8 cellular contexts compared by ENCODE assay signal in genomic region chr5:177085985-177086917, GRCh38. TPM values are rescaled to one million over a fixed set of nuclear protein-coding genes. Genes with fewer than 3 reads are reported as not detected.
DNase-seq lines count a peak whose midpoint lies in the region; ATAC-seq lines count a peak whose summit lies in the region.

Gene FGFR4, plus strand, starts transcription at chr5:177086915. Its CDS starts 2,688 bp downstream, at chr5:177089603.

- DNase-seq in NCI-H524 (lab: John Stamatoyannopoulos, UW) (peak; percentile 4 to 37), NCI-H524 treated with DMSO at 0.1 percent for 48 hours (lab: John Stamatoyannopoulos, UW) (no peak), NCI-H774 (lab: John Stamatoyannopoulos, UW) (peak; percentile 77), activated T-cell treated with anti-CD3 and anti-CD28 coated beads for 24 hours (ENCODE audit: low read depth) (peak; percentile 36), fibroblast of gingiva (ENCODE audit: low read depth) (peak; percentile 46)

- H3K4me1 ChIP-seq in neuron (ENCODE audit: insufficient read depth, low read length) (no peaks in the 10 kb centered on the region), thymus (ENCODE audit: control insufficient read depth, insufficient read depth, low read length) (peaks cover 10% of the 10 kb centered on the region)

- peaks cover 51% of the 10 kb centered on the region for H3K27me3 ChIP-seq in neuron (ENCODE audit: insufficient read depth, low read length)
- H3K27me3 ChIP-seq in thymus (ENCODE audit: control insufficient read depth, insufficient read depth): peaks cover 9% of the 10 kb centered on the region

- ATAC-seq in HG02973 (IDR thresholded peaks at IDR 0.05; ENCODE audit: unreplicated experiment): peak; percentile 38

- H3K9me3 ChIP-seq in neuron (ENCODE audit: low read length): no peaks in the 10 kb centered on the region
- no peaks in the 10 kb centered on the region for H3K9me3 ChIP-seq in thymus (ENCODE audit: control insufficient read depth)

- H2AFZ ChIP-seq in neuron (ENCODE audit: low read depth, low read length): peak within 1 kb of the TSS; percentile 55

- 27% methylated on average over 36 of the region's 38 CpGs for WGBS in thymus

- no peak within 1 kb of the TSS for H3K4me3 ChIP-seq in neuron (ENCODE audit: low read length)
- H3K4me3 ChIP-seq in thymus (ENCODE audit: low read length): peak within 1 kb of the TSS; percentile 44

- H3K27ac ChIP-seq in thymus (ENCODE audit: low read depth): no peak within 1 kb of the TSS

- no peaks in the 10 kb centered on the region for H3K36me3 ChIP-seq in neuron (ENCODE audit: insufficient read depth, low read length)
- no peaks in the 10 kb centered on the region for H3K36me3 ChIP-seq in thymus (ENCODE audit: control insufficient read depth, insufficient read depth)

RNA-seq across cellular contexts. Expression of gene FGFR4, which starts in this region (rescaled TPM):
- polyA plus RNA-seq in thymus: 1.7 TPM
